ENCODE assay signal across 9 cellular contexts in the genomic region with DNA sequence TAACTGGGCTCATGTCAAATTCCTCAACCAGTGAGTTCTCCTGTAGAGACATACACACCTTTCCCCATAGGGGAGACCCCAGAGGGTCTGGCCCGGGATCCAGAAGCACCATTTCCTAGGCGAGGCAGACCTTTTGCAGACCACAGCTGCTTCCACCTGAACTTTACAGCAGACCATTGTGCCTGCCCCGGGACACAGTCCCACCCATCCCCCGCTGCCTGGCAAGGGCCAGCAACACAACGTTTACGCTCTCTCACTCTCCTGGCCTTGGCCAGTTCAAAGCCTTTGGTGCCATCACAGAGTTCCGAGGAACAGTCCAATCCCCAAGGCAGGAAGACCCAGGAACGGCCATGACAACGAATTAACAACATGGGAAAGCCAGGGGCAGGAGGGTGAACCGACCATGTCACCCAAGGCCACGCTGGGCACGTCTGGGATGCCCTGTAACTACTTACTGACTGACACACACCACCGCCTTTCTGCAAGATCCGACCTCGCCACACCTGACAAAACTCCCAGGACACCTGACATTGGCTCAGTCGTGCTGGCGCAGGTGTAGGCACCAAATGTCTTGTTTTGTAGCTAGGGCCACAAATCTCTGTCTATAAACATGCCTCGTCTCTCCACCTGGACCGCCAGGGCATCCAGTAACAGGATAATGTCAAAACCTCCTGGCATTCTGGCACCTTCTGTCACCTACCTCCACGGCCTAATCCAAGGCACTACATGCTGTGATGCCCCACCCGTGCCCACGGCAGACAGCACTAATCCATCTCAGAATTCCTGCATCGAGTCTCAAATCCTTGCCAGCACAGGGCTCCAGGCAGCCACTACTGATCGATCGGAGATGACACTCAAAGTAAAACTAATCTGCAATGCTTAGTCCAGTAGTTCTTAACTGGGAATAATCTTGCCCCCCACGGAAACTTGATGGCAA. TPM values are rescaled to one million over a fixed set of nuclear protein-coding genes. Genes with fewer than 3 reads are reported as not detected.
DNase-seq lines count a peak whose midpoint lies in the region; ATAC-seq and TF ChIP-seq lines count a peak whose summit lies in the region.
"Had no signal": no experiment of that assay in that cellular context is flagged by ENCODE, and none has a peak within 500 bp of the region (broad histone marks: within the 10 kb centered on the region; RNA-seq: fewer than 3 reads in every experiment).

No MANE protein-coding gene starts in this region.

- no peaks in the 10 kb centered on the region for H3K27me3 Mint-ChIP-seq in activated T-helper 1 cell treated with anti-CD3 and anti-CD28 coated beads, Interleukin-12 subunit alpha, Interleukin-12 subunit beta, Interleukin-2, Interleukin-4 antibody, amounts not matched to agents 30 ng/mL and 10 ng/mL and 1 ng/mL, durations not matched to agents 14 hours and 24 hours and 36 hours (ENCODE audit: insufficient read depth)

- TF ChIP-seq CTCF in hepatocyte (IDR thresholded peaks at IDR 0.05; ENCODE audit: poor library complexity): no peak

- peak overlapping the region; percentile 35 for H3K4me3 Mint-ChIP-seq in activated T-helper 1 cell treated with anti-CD3 and anti-CD28 coated beads, Interleukin-12 subunit alpha, Interleukin-12 subunit beta, Interleukin-2, Interleukin-4 antibody, amounts not matched to agents 30 ng/mL and 10 ng/mL and 1 ng/mL, durations not matched to agents 14 hours and 24 hours and 36 hours

- 84% methylated on average over 26 of the region's 26 CpGs for WGBS in hepatocyte (ENCODE audit: low lambda C conversion rate, missing lambda C conversion rate)

- peaks cover 17% of the 10 kb centered on the region for H4K20me1 ChIP-seq in hepatocyte (ENCODE audit: insufficient read depth, poor library complexity, severe bottlenecking)

- H3K4me1 ChIP-seq in hepatocyte (ENCODE audit: insufficient read depth): peaks cover 41% of the 10 kb centered on the region

- no peak for ATAC-seq in HG03439 (IDR thresholded peaks at IDR 0.05; ENCODE audit: unreplicated experiment)

- peaks cover 92% of the 10 kb centered on the region for H3K79me2 ChIP-seq in hepatocyte

- intact Hi-C loops in activated T-helper 1 cell treated with anti-CD3 and anti-CD28 coated beads, Interleukin-12 subunit alpha, Interleukin-12 subunit beta, Interleukin-2, Interleukin-4 antibody, amounts not matched to agents 30 ng/mL and 10 ng/mL and 1 ng/mL, durations not matched to agents 14 hours and 24 hours and 36 hours (cut with micrococcal nuclease): no loop called here

- H3K36me3 Mint-ChIP-seq in activated T-helper 1 cell treated with anti-CD3 and anti-CD28 coated beads, Interleukin-12 subunit alpha, Interleukin-12 subunit beta, Interleukin-2, Interleukin-4 antibody, amounts not matched to agents 30 ng/mL and 10 ng/mL and 1 ng/mL, durations not matched to agents 14 hours and 24 hours and 36 hours (ENCODE audit: low read depth): peaks cover 67% of the 10 kb centered on the region

- no peak overlapping the region for H2AFZ ChIP-seq in hepatocyte

- no peak overlapping the region for H3K4me3 ChIP-seq in H7 (ENCODE audit: insufficient read depth, low read depth, low read length)
- H3K4me3 ChIP-seq in hepatocyte: no peak overlapping the region
- H3K4me3 ChIP-seq in skin epidermis: no peak overlapping the region

- H3K27ac ChIP-seq in hepatocyte (peak overlapping the region; percentile 97), skin epidermis (peak overlapping the region in 20 of 21 experiments; percentile 63 to 99 (median 88))

- peak overlapping the region; percentile 98 for H3K27ac Mint-ChIP-seq in activated T-helper 1 cell treated with anti-CD3 and anti-CD28 coated beads, Interleukin-12 subunit alpha, Interleukin-12 subunit beta, Interleukin-2, Interleukin-4 antibody, amounts not matched to agents 30 ng/mL and 10 ng/mL and 1 ng/mL, durations not matched to agents 14 hours and 24 hours and 36 hours

- DNase-seq in H7 (peak; percentile 52), hepatocyte (ENCODE audit: low spot score) (no peak), 8988T (no peak), SK-N-DZ (ENCODE audit: low spot score) (no peak)
- no peak for DNase-seq in activated T-helper 1 cell treated with anti-CD3 and anti-CD28 coated beads, Interleukin-12 subunit alpha, Interleukin-12 subunit beta, Interleukin-2, Interleukin-4 antibody, amounts not matched to agents 30 ng/mL and 10 ng/mL and 1 ng/mL, durations not matched to agents 14 hours and 24 hours and 36 hours (ENCODE audit: low spot score)
- DNase-seq in activated CD4-positive, CD25-positive, alpha-beta regulatory T cell (lab: John Stamatoyannopoulos, UW): no peak
- DNase-seq: NCI-H69 had no signal

- no peaks in the 10 kb centered on the region for H3K9me3 ChIP-seq in hepatocyte (ENCODE audit: low read depth)

- no peaks in the 10 kb centered on the region for H3K9me2 ChIP-seq in hepatocyte (replicated peaks; ENCODE audit: insufficient read depth)

- H3K36me3 ChIP-seq in H7 (replicated peaks; ENCODE audit: control insufficient read depth, insufficient read depth, low read length): peaks cover 33% of the 10 kb centered on the region
- H3K36me3 ChIP-seq in hepatocyte (replicated peaks; ENCODE audit: insufficient read depth, low read depth): peaks cover 6% of the 10 kb centered on the region

- peaks cover 90% of the 10 kb centered on the region for H3K4me1 Mint-ChIP-seq in activated T-helper 1 cell treated with anti-CD3 and anti-CD28 coated beads, Interleukin-12 subunit alpha, Interleukin-12 subunit beta, Interleukin-2, Interleukin-4 antibody, amounts not matched to agents 30 ng/mL and 10 ng/mL and 1 ng/mL, durations not matched to agents 14 hours and 24 hours and 36 hours (ENCODE audit: low read depth)

- H3K27me3 ChIP-seq in H7 (ENCODE audit: control insufficient read depth, insufficient read depth, low read length) (no peaks in the 10 kb centered on the region), hepatocyte (no peaks in the 10 kb centered on the region)

- no peak overlapping the region for H3K4me2 ChIP-seq in hepatocyte

- no peaks in the 10 kb centered on the region for H3K9me3 Mint-ChIP-seq in activated T-helper 1 cell treated with anti-CD3 and anti-CD28 coated beads, Interleukin-12 subunit alpha, Interleukin-12 subunit beta, Interleukin-2, Interleukin-4 antibody, amounts not matched to agents 30 ng/mL and 10 ng/mL and 1 ng/mL, durations not matched to agents 14 hours and 24 hours and 36 hours

RNA-seq across cellular contexts. Expression of gene MYH9, which starts 51.3 kb away (rescaled TPM):
- 117 and 149 TPM in 2 replicates for total RNA-seq in H7 (2014; rRNA removed; shearing (Covaris generic))
- total RNA-seq in activated T-helper 1 cell treated with anti-CD3 and anti-CD28 coated beads, Interleukin-12 subunit alpha, Interleukin-12 subunit beta, Interleukin-2, Interleukin-4 antibody, amounts not matched to agents 30 ng/mL and 10 ng/mL and 1 ng/mL, durations not matched to agents 14 hours and 24 hours and 36 hours: 618 and 639 TPM in 2 replicates
- total RNA-seq in hepatocyte: 149 and 188 TPM in 2 replicates
- polyA plus RNA-seq in hepatocyte: 125 and 140 TPM in 2 replicates
- polyA plus RNA-seq in SK-N-DZ (2014; cell fraction: cytosol; rRNA removed): 23.5 and 30.9 TPM in 2 replicates
- 19.9 and 23.2 TPM in 2 replicates for polyA plus RNA-seq in SK-N-DZ (2014; cell fraction: nucleus; rRNA removed)
